In the genomic region with DNA sequence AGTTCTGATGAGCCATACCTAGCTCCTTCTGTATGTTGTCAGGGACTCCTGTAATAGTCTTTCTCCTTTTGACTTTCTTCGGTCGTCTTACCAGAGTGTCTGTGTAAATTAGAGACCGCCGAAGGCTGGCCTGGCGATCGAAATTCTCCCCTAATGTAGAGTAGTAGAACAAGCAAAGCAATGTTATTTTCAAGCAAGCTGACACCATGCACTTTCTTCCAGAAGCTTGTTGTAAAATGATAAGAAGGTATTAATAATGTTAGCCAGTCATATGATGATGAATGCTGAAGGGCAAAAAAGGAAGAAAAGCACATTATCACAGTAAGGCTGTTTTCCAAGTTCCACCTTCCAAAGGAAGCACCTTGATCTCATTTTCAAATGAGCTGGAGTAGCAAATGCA, we compare ENCODE assay signal across 28 cellular contexts.
"Had no signal": no experiment of that assay in that cellular context is flagged by ENCODE, and none has a peak within 500 bp of the region (broad histone marks: within the 10 kb centered on the region; RNA-seq: fewer than 3 reads in every experiment).

No MANE protein-coding gene starts in this region.

- H3K4me3 Mint-ChIP-seq: activated CD4-positive, alpha-beta memory T cell treated with anti-CD3 and anti-CD28 coated beads, Interleukin-2, amount 10 ng/mL, durations not matched to agents 7 days and 5 days; activated CD8-positive, alpha-beta memory T cell treated with anti-CD3 and anti-CD28 coated beads, Interleukin-2, amount 10 ng/mL, durations not matched to agents 7 days and 5 days; activated naive CD4-positive, alpha-beta T cell treated with anti-CD3 and anti-CD28 coated beads, Interleukin-2, amount 10 ng/mL, durations not matched to agents 7 days and 5 days; activated naive CD8-positive, alpha-beta T cell; activated naive CD8-positive, alpha-beta T cell treated with anti-CD3 and anti-CD28 coated beads, Interleukin-2, amount 50 U/mL, for 24 hours; brain; central memory CD8-positive, alpha-beta T cell had no signal

- H3K27ac ChIP-seq: KMS-11, WERI-Rb-1 had no signal

- H3K27ac Mint-ChIP-seq: activated CD4-positive, alpha-beta memory T cell treated with anti-CD3 and anti-CD28 coated beads, Interleukin-2, amount 10 ng/mL, durations not matched to agents 7 days and 5 days; activated CD8-positive, alpha-beta memory T cell treated with anti-CD3 and anti-CD28 coated beads, Interleukin-2, amount 10 ng/mL, durations not matched to agents 7 days and 5 days; activated naive CD4-positive, alpha-beta T cell treated with anti-CD3 and anti-CD28 coated beads, Interleukin-2, amount 10 ng/mL, durations not matched to agents 7 days and 5 days; activated naive CD8-positive, alpha-beta T cell; activated naive CD8-positive, alpha-beta T cell treated with anti-CD3 and anti-CD28 coated beads, Interleukin-2, amount 50 U/mL, for 24 hours had no signal

- H3K27me3 Mint-ChIP-seq: activated CD4-positive, alpha-beta memory T cell treated with anti-CD3 and anti-CD28 coated beads, Interleukin-2, amount 10 ng/mL, durations not matched to agents 7 days and 5 days; activated naive CD4-positive, alpha-beta T cell treated with anti-CD3 and anti-CD28 coated beads, Interleukin-2, amount 10 ng/mL, durations not matched to agents 7 days and 5 days; activated naive CD8-positive, alpha-beta T cell treated with anti-CD3 and anti-CD28 coated beads, Interleukin-2, amount 50 U/mL, for 24 hours; central memory CD8-positive, alpha-beta T cell had no signal

- H3K4me1 Mint-ChIP-seq: activated CD4-positive, alpha-beta memory T cell treated with anti-CD3 and anti-CD28 coated beads, Interleukin-2, amount 10 ng/mL, durations not matched to agents 7 days and 5 days; activated CD8-positive, alpha-beta memory T cell treated with anti-CD3 and anti-CD28 coated beads, Interleukin-2, amount 10 ng/mL, durations not matched to agents 7 days and 5 days; activated naive CD4-positive, alpha-beta T cell treated with anti-CD3 and anti-CD28 coated beads, Interleukin-2, amount 10 ng/mL, durations not matched to agents 7 days and 5 days; activated naive CD8-positive, alpha-beta T cell treated with anti-CD3 and anti-CD28 coated beads, Interleukin-2, amount 50 U/mL, for 24 hours; brain; central memory CD8-positive, alpha-beta T cell had no signal

- H3K4me2 ChIP-seq: KMS-11 had no signal

- H3K36me3 Mint-ChIP-seq: activated CD8-positive, alpha-beta memory T cell treated with anti-CD3 and anti-CD28 coated beads, Interleukin-2, amount 10 ng/mL, durations not matched to agents 7 days and 5 days; activated naive CD4-positive, alpha-beta T cell treated with anti-CD3 and anti-CD28 coated beads, Interleukin-2, amount 10 ng/mL, durations not matched to agents 7 days and 5 days; activated naive CD8-positive, alpha-beta T cell had no signal

- H3K9me3 Mint-ChIP-seq: activated CD4-positive, alpha-beta memory T cell treated with anti-CD3 and anti-CD28 coated beads, Interleukin-2, amount 10 ng/mL, durations not matched to agents 7 days and 5 days; activated naive CD4-positive, alpha-beta T cell treated with anti-CD3 and anti-CD28 coated beads, Interleukin-2, amount 10 ng/mL, durations not matched to agents 7 days and 5 days; activated naive CD8-positive, alpha-beta T cell treated with anti-CD3 and anti-CD28 coated beads, Interleukin-2, amount 50 U/mL, for 24 hours; brain; central memory CD8-positive, alpha-beta T cell had no signal

- DNase-seq: activated CD4-positive, alpha-beta memory T cell treated with anti-CD3 and anti-CD28 coated beads, Interleukin-2, amount 10 ng/mL, durations not matched to agents 7 days and 5 days; activated CD4-positive, alpha-beta T cell treated with anti-CD3 and anti-CD28 coated beads for 1 hour; activated CD4-positive, alpha-beta T cell treated with anti-CD3 and anti-CD28 coated beads for 48 hours; activated CD4-positive, CD25-positive, alpha-beta regulatory T cell; activated CD8-positive, alpha-beta memory T cell treated with anti-CD3 and anti-CD28 coated beads for 24 hours; activated CD8-positive, alpha-beta memory T cell treated with anti-CD3 and anti-CD28 coated beads, Interleukin-2, amount 10 ng/mL, durations not matched to agents 7 days and 5 days; activated CD8-positive, alpha-beta memory T cell treated with anti-CD3 and anti-CD28 coated beads, Interleukin-2, amount 50 U/mL, for 48 hours; activated effector memory CD4-positive, alpha-beta T cell treated with Interleukin-2 at 50 U/mL for 16 hours; activated naive CD4-positive, alpha-beta T cell treated with anti-CD3 and anti-CD28 coated beads, Interleukin-2, amount 10 ng/mL, durations not matched to agents 7 days and 5 days; activated naive CD8-positive, alpha-beta T cell treated with anti-CD3 and anti-CD28 coated beads, Interleukin-2, amount 50 U/mL, for 24 hours; activated T-cell treated with anti-CD3 and anti-CD28 coated beads, Interleukin-2, amount 50 U/mL, for 48 hours; anterior cingulate cortex; MM.1S; MV-4-11; NCI-H1092; NCI-H1436 treated with DMSO at 0.1 percent for 48 hours; NCI-H1694 treated with DMSO at 0.1 percent for 48 hours; NCI-H2029; NCI-H345; NCI-H524 treated with DMSO at 0.1 percent for 48 hours; SIG-M5; SW 1271; T1000; WERI-Rb-1 had no signal

- H3K9ac ChIP-seq: KMS-11 had no signal
